1 cellular context compared by ENCODE assay signal in genomic region chr14:31326111-31326510, GRCh38.
TF ChIP-seq lines count a peak whose summit lies in the region.

No MANE protein-coding gene starts in this region.

TF ChIP-seq in SK-N-SH treated with all-trans-retinoic acid at 6 μM for 48 hours, 23 proteins besides CTCF, POLR2A, EP300 and RAD21 (continued from another document):
- TF ChIP-seq GLIS3 (CRISPR knock-in tag; IDR thresholded peaks at IDR 0.05) (no peak), ESRRG (CRISPR knock-in tag; IDR thresholded peaks at IDR 0.05) (no peak)
